In the genomic region with DNA sequence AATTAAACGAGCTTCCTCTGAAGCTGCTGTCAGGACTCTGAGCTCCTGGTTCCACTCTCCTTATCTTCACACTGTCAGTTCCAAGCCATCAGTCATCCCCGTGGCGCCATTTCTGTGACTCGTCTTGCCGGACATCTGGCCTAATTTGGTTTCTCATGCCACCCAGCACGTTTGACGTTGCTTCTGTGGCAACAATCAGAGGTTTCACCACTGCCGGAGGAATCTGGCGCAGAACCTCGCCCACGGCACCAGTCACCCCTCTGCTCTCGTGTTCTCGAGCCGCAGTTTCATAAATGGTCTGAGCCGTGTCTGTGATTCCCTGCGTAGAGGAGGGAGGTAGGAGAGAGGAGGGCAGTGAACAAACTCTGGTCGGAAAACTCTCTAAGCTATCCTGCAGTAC, we compare ENCODE assay signal across 15 cellular contexts. TPM values are rescaled to one million over a fixed set of nuclear protein-coding genes. Genes with fewer than 3 reads are reported as not detected.
DNase-seq lines count a peak whose midpoint lies in the region; ATAC-seq and TF ChIP-seq lines count a peak whose summit lies in the region.
"Had no signal": no experiment of that assay in that cellular context is flagged by ENCODE, and none has a peak within 500 bp of the region (broad histone marks: within the 10 kb centered on the region; RNA-seq: fewer than 3 reads in every experiment).

No MANE protein-coding gene starts in this region.

- peak; percentile 45 to 97; a peak in 3 of 4 replicates for TF ChIP-seq EP300 in SK-N-SH (IDR thresholded peaks at IDR 0.05; ENCODE audit: borderline replicate concordance in 1 of 2, low read depth in 1 of 2, low read length in 1 of 2)
- TF ChIP-seq EP300 in gastroesophageal sphincter (IDR thresholded peaks at IDR 0.05) = peak; percentile 70

- H3K9me3 ChIP-seq in AG04450 (ENCODE audit: control insufficient read depth, insufficient read depth, low read length) (no peaks in the 10 kb centered on the region), SK-N-SH (no peaks in the 10 kb centered on the region), gastroesophageal sphincter (no peaks in the 10 kb centered on the region), neuronal stem cell (replicated peaks in 1 of 2; ENCODE audit: control insufficient read depth in 2 of 2, insufficient read depth in 1 of 2, low read depth in 1 of 2, low read length in 2 of 2) (no peaks in the 10 kb centered on the region), WERI-Rb-1 (ENCODE audit: severe bottlenecking) (no peaks in the 10 kb centered on the region)
- H3K9me3 ChIP-seq: psoas muscle had no signal

- H3F3A ChIP-seq in SK-N-SH (replicated peaks; ENCODE audit: insufficient read depth) = peaks cover 5% of the 10 kb centered on the region

- WGBS in SK-N-SH (ENCODE audit: low lambda C conversion rate) = 16% methylated on average over 17 of the region's 17 CpGs
- 33 to 38% methylated on average over 15 to 17 of the region's 17 CpGs for WGBS in gastroesophageal sphincter (ENCODE audit: low coverage in 1 of 2), 2 donors
- WGBS in neuronal stem cell (ENCODE audit: extremely low coverage in 2 of 2, insufficient read length in 2 of 2, insufficient replicate concordance in 1 of 2), 2 donors = no CpG with 5 or more reads among the region's 17 CpGs

- CTCF ChIA-PET in AG04450 (lab: Charles Lee) (interaction anchor here (0.6 to 3.4 kb wide), 11 partner anchors 9 to 291 kb away, joined by 3 to 30 read pairs (median 5); no protein-coding TSS in a partner anchor), SK-N-SH (lab: Yijun Ruan, JAX) (interaction anchor here (0.9 to 18.9 kb wide), 14 partner anchors 10 to 292 kb away, joined by 3 to 920 read pairs (median 4); no protein-coding TSS in a partner anchor)

- H2BK120ac ChIP-seq in neuronal stem cell (ENCODE audit: low read depth, low read length) = no peak overlapping the region

- peak; percentile 93 for ATAC-seq in gastroesophageal sphincter
- ATAC-seq: foreskin keratinocyte, psoas muscle had no signal

- H2BK15ac ChIP-seq in neuronal stem cell (ENCODE audit: low read length) = no peak overlapping the region

- no peak overlapping the region for H3K23ac ChIP-seq in neuronal stem cell (ENCODE audit: low read depth, low read length, poor library complexity)

- H3K14ac ChIP-seq in neuronal stem cell (ENCODE audit: low read length) = no peak overlapping the region

- H3K36me3 ChIP-seq in SK-N-SH (replicated peaks in 1 of 2; ENCODE audit: control insufficient read depth in 1 of 2, insufficient read depth in 2 of 2, low read length in 1 of 2) (peaks cover 15 to 42% of the 10 kb centered on the region in 2 experiments), gastroesophageal sphincter (peaks cover 10 to 73% of the 10 kb centered on the region in 2 donors), neuronal stem cell (replicated peaks in 1 of 2; ENCODE audit: control insufficient read depth in 2 of 2, insufficient read depth in 2 of 2, low read length in 2 of 2) (peaks cover 14 to 56% of the 10 kb centered on the region in 2 donors), WERI-Rb-1 (peaks cover 13% of the 10 kb centered on the region)

- peak overlapping the region; percentile 33; the same call in 1 of the 2 replicates for H2AFZ ChIP-seq in SK-N-SH (ENCODE audit: low read depth)
- H2AFZ ChIP-seq in neuronal stem cell (ENCODE audit: low read length) = no peak overlapping the region

- H3K9me2 ChIP-seq in SK-N-SH = no peaks in the 10 kb centered on the region

- H2AK5ac ChIP-seq in neuronal stem cell (ENCODE audit: low read depth, low read length) = no peak overlapping the region

- peak overlapping the region; percentile 5 for H3K4me3 ChIP-seq in AG04450 (ENCODE audit: low read depth, low read length)
- peak overlapping the region in 1 of 2 experiments; percentile 33; a peak in 2 of 4 replicates for H3K4me3 ChIP-seq in SK-N-SH (ENCODE audit: low read depth in 2 of 2, low read length in 1 of 2)
- H3K4me3 ChIP-seq in gastroesophageal sphincter = no peak overlapping the region
- H3K4me3 ChIP-seq in neuronal stem cell (ENCODE audit: low read length in 2 of 2) = no peak overlapping the region
- no peak overlapping the region for H3K4me3 ChIP-seq in WERI-Rb-1 (ENCODE audit: low read depth, low read length)
- H3K4me3 ChIP-seq: psoas muscle had no signal

- no peaks in the 10 kb centered on the region for H3K79me1 ChIP-seq in neuronal stem cell (ENCODE audit: low read depth, low read length)

- POLR2A ChIA-PET in AG04450 (lab: Yijun Ruan, JAX) (no interaction called here), SK-N-SH (lab: Yijun Ruan, JAX) (interaction anchor here (1.4 kb wide), 1 partner anchor 12 kb away, joined by 6 read pairs; no protein-coding TSS in a partner anchor)

- no peak overlapping the region for H3K27ac ChIP-seq in AG04450 (ENCODE audit: low read depth, low read length)
- H3K27ac ChIP-seq in SK-N-SH (ENCODE audit: low read depth in 2 of 2, low read length in 1 of 2) = peak overlapping the region; percentile 64 to 98
- peak overlapping the region; percentile 68 to 95 (median 75) for H3K27ac ChIP-seq in gastroesophageal sphincter
- H3K27ac ChIP-seq in neuronal stem cell (replicated peaks; ENCODE audit: low read length) = no peak overlapping the region
- no peak overlapping the region for H3K27ac ChIP-seq in WERI-Rb-1
- H3K27ac ChIP-seq: foreskin keratinocyte, psoas muscle had no signal

- peak in 1 of 2 donors; percentile 28 for TF ChIP-seq POLR2A in gastroesophageal sphincter (IDR thresholded peaks at IDR 0.05)

- no peak overlapping the region for H4K91ac ChIP-seq in neuronal stem cell (ENCODE audit: low read depth, low read length, poor library complexity)

- DNase-seq in AG04450 (ENCODE audit: low read depth, low spot score) (no peak), SK-N-SH (peak; percentile 77), neuronal stem cell (ENCODE audit: low spot score) (no peak), SKM-1 treated with dmso at 0.1 percent for 144 hours (lab: John Stamatoyannopoulos, UW; ENCODE audit: unreplicated experiment) (no peak), WERI-Rb-1 (no peak), NCI-H2081 treated with DMSO at 0.1 percent for 48 hours (lab: John Stamatoyannopoulos, UW) (no peak)
- DNase-seq in activated CD4-positive, alpha-beta T cell treated with anti-CD3 and anti-CD28 coated beads for 48 hours = no peak
- DNase-seq: activated CD4-positive, alpha-beta T cell treated with anti-CD3 and anti-CD28 coated beads, Interleukin-2, amount 50 U/mL, for 1 hour; activated T-cell treated with anti-CD3 and anti-CD28 coated beads, Interleukin-2, amount 50 U/mL, for 48 hours; foreskin keratinocyte; GOT3; psoas muscle; stimulated activated CD4-positive, alpha-beta T cell treated with anti-CD3 and anti-CD28 coated beads, Interleukin-1b, Interleukin-23, amount 100 ng/mL, for 48 hours; T-helper 9 cell had no signal

- no peak overlapping the region for H3K4ac ChIP-seq in neuronal stem cell (ENCODE audit: low read length)

- H3K4me1 ChIP-seq in SK-N-SH (ENCODE audit: control insufficient read depth in 1 of 2, insufficient read depth in 2 of 2, low read depth in 1 of 2, low read length in 1 of 2) (peaks cover 0 to 37% of the 10 kb centered on the region in 2 experiments; a peak in 2 of 4 replicates), gastroesophageal sphincter (peaks cover 0 to 11% (median 0%) of the 10 kb centered on the region in 3 donors), neuronal stem cell (ENCODE audit: control insufficient read depth in 2 of 2, insufficient read depth in 1 of 2, low read depth in 1 of 2, low read length in 2 of 2) (peaks cover 6 to 22% of the 10 kb centered on the region in 2 donors)
- H3K4me1 ChIP-seq: psoas muscle had no signal

- H4K8ac ChIP-seq in neuronal stem cell (ENCODE audit: low read depth, low read length) = no peak overlapping the region

- H3K4me2 ChIP-seq in SK-N-SH (peak overlapping the region; percentile 69), neuronal stem cell (ENCODE audit: insufficient read depth, low read length, poor library complexity, severe bottlenecking) (no peak overlapping the region)

- TF ChIP-seq CTCF in AG04450 (IDR thresholded peaks at IDR 0.05; ENCODE audit: low read depth, low read length) (no peak), SK-N-SH (IDR thresholded peaks at IDR 0.05) (no peak), gastroesophageal sphincter (IDR thresholded peaks at IDR 0.05) (no peak), WERI-Rb-1 (IDR thresholded peaks at IDR 0.05; ENCODE audit: low read depth, low read length) (no peak)

- no peaks in the 10 kb centered on the region for H4K20me1 ChIP-seq in SK-N-SH (ENCODE audit: insufficient read depth)

- no peak overlapping the region for H2BK12ac ChIP-seq in neuronal stem cell (ENCODE audit: low read length)

- H2BK5ac ChIP-seq in neuronal stem cell (ENCODE audit: low read length) = no peak overlapping the region

- H3K9ac ChIP-seq in SK-N-SH = peak overlapping the region; percentile 32; the same call in 1 of the 2 replicates
- no peak overlapping the region for H3K9ac ChIP-seq in neuronal stem cell (ENCODE audit: low read depth, low read length, poor library complexity)

- peak; percentile 18; the same call in 1 of the 2 replicates for TF ChIP-seq RAD21 in SK-N-SH (IDR thresholded peaks at IDR 0.05; ENCODE audit: low read length)

- H3K27me3 ChIP-seq in AG04450 (ENCODE audit: control insufficient read depth, insufficient read depth, low read length) (no peaks in the 10 kb centered on the region), SK-N-SH (ENCODE audit: insufficient read depth) (no peaks in the 10 kb centered on the region), gastroesophageal sphincter (no peaks in the 10 kb centered on the region), neuronal stem cell (ENCODE audit: control insufficient read depth in 3 of 3, insufficient read depth in 3 of 3, low read depth in 1 of 3, low read length in 3 of 3) (no peaks in the 10 kb centered on the region), WERI-Rb-1 (ENCODE audit: insufficient read depth, low read depth, severe bottlenecking) (no peaks in the 10 kb centered on the region)
- H3K27me3 ChIP-seq: foreskin keratinocyte had no signal

- peak overlapping the region; percentile 27 for H3K18ac ChIP-seq in neuronal stem cell (ENCODE audit: low read length)

- H3K79me2 ChIP-seq in SK-N-SH (ENCODE audit: insufficient read depth) = no peaks in the 10 kb centered on the region

TF ChIP-seq in SK-N-SH, 30 proteins besides CTCF, POLR2A, EP300 and RAD21 (continues in another document):
- TF ChIP-seq YY1 (IDR thresholded peaks at IDR 0.05; ENCODE audit: low read depth) (no peak), MEF2A (IDR thresholded peaks at IDR 0.05; ENCODE audit: borderline replicate concordance, low read depth) (no peak), GATA2 (CRISPR knock-in tag; IDR thresholded peaks at IDR 0.05) (peak; percentile 95), TCF12 (IDR thresholded peaks at IDR 0.05) (peak; percentile 75), JUND (IDR thresholded peaks at IDR 0.05) (peak; percentile 27; the same call in 1 of the 2 replicates), FOXJ3 (CRISPR knock-in tag; IDR thresholded peaks at IDR 0.05) (peak; percentile 89)

RNA-seq across cellular contexts. Expression of gene BDKRB1, which starts 29.7 kb away (rescaled TPM):
- polyA plus RNA-seq in AG04450 (2011; rRNA removed) (160 and 215 TPM in 2 replicates), SK-N-SH (2012; rRNA removed) (14.4 and 16.9 TPM in 2 replicates)
- 155 and 203 TPM in 2 replicates for polyA minus RNA-seq in AG04450 (2011; rRNA and poly(A)+ RNA removed)
- polyA plus RNA-seq in SK-N-SH (2012; cell fraction: cytosol; rRNA removed) = 7.0 and 10.3 TPM in 2 replicates
- polyA plus RNA-seq in SK-N-SH (2012; cell fraction: nucleus; rRNA removed) = 16.6 and 26.9 TPM in 2 replicates
- total RNA-seq in gastroesophageal sphincter = 1 to 10 TPM in 2 of 4 donors, under 1 TPM in 1, not detected in 1; 0.50 to 7.9 (median 1.2) TPM
- 0.06 TPM for polyA plus RNA-seq in neuronal stem cell (2013, experiment 1 of 2)
- polyA plus RNA-seq in neuronal stem cell (2013, experiment 2 of 2) = 0.10 TPM

Comparison
In these comparisons a context has a peak if more than half of its experiments do, and no peak if none do; other contexts are left out.
1. H3K27ac ChIP-seq: peak in SK-N-SH (2 of 2) and gastroesophageal sphincter (4 of 4); none in AG04450 (single experiment), neuronal stem cell (single experiment) and WERI-Rb-1 (single experiment).